Comparison of ENCODE assay signal across 8 cellular contexts in the genomic region with DNA sequence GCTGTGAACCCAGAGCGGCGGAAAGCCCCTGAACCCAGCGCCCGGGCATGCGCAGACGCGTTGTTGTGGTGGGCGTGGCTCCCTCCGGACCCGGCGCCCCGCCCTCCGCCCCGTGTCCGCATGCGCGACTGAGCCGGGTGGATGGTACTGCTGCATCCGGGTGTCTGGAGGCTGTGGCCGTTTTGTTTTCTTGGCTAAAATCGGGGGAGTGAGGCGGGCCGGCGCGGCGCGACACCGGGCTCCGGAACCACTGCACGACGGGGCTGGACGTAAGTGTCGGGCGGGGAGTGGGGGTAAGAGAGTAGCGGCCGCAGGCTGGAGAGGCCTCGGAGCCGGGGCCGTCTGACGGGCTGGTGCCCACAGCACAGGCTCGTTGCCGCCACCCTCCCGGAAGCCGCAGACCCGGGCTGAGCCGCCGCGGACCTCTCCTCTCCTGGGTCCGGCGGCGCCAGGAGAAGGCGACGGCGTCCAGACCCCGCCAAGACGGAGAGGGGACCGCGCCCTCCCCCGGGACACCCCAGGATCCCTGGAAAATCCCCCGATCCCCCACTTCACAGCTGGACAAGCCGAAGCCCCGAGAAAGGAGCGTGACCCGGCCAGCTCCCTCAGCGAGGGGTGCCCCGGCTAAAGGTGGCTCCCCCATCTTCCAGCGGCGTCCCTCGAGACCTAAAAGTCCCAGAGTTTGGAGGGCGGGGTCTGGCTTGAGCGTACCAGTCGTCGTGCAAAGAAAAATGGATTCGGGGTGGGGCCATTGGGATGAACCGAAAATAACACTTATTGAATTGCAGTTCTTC. TPM values are rescaled to one million over a fixed set of nuclear protein-coding genes. Genes with fewer than 3 reads are reported as not detected.
DNase-seq lines count a peak whose midpoint lies in the region; ATAC-seq and TF ChIP-seq lines count a peak whose summit lies in the region.

A gene (plus strand): TSS at position 147 of the 794 bp plus-strand sequence. CDS start 2,153 bp downstream, outside the sequence.

- TF ChIP-seq CTCF in IMR-90 (conservative IDR thresholded peaks at IDR 0.05; ENCODE audit: low read depth, low read length) (no peak), PC-9 (conservative IDR thresholded peaks at IDR 0.05) (no peak), epithelial cell of proximal tubule (conservative IDR thresholded peaks at IDR 0.05; ENCODE audit: low read depth, low read length) (no peak)

- ATAC-seq in GM21528 (IDR thresholded peaks at IDR 0.05; ENCODE audit: low FRiP score, unreplicated experiment), result peak; percentile 78
- peak; percentile 86 for ATAC-seq in IMR-90 (ENCODE audit: low read depth)

- no peaks in the 10 kb centered on the region for H3K27me3 Mint-ChIP-seq in activated T-cell treated with anti-CD3 and anti-CD28 coated beads, Interleukin-2, amount 50 U/mL, for 24 hours

- peak within 1 kb of the TSS; percentile 57 for H4K5ac ChIP-seq in IMR-90 (ENCODE audit: low read depth, low read length)

- POLR2A ChIA-PET in IMR-90 (lab: Charles Lee; ENCODE audit: unreplicated experiment), result no interaction called here
- POLR2A ChIA-PET in PC-9 (lab: Charles Lee; ENCODE audit: unreplicated experiment), result no interaction called here

- H3K9me1 ChIP-seq in IMR-90 (ENCODE audit: insufficient read depth, low read length), result no peaks in the 10 kb centered on the region

- H2BK20ac ChIP-seq in IMR-90 (ENCODE audit: low read depth, low read length), result no peak within 1 kb of the TSS

- peak within 1 kb of the TSS; percentile 92 for H2BK5ac ChIP-seq in IMR-90 (ENCODE audit: low read depth, low read length, poor library complexity, severe bottlenecking)

- H3K27me3 ChIP-seq in IMR-90 (ENCODE audit: control insufficient read depth, insufficient read depth, low read length) (no peaks in the 10 kb centered on the region), PC-9 (ENCODE audit: insufficient read depth, low read depth) (no peaks in the 10 kb centered on the region), mucosa of rectum (ENCODE audit: control insufficient read depth in 2 of 2, insufficient read depth in 2 of 2, low read length in 2 of 2) (no peaks in the 10 kb centered on the region)

- peak within 1 kb of the TSS; percentile 74 for H3K18ac ChIP-seq in IMR-90 (ENCODE audit: low read depth, low read length)

- H3K9me3 ChIP-seq in IMR-90 (ENCODE audit: control insufficient read depth, insufficient read depth, low read length), result no peaks in the 10 kb centered on the region
- no peaks in the 10 kb centered on the region for H3K9me3 ChIP-seq in PC-9 (ENCODE audit: insufficient read depth, low read depth)
- no peaks in the 10 kb centered on the region for H3K9me3 ChIP-seq in mucosa of rectum (ENCODE audit: control insufficient read depth in 2 of 2, low read length in 2 of 2)

- H2AK9ac ChIP-seq in IMR-90 (replicated peaks; ENCODE audit: low read depth, low read length, poor library complexity), result peak within 1 kb of the TSS; percentile 93

- peak within 1 kb of the TSS; percentile 97 for H3K4me2 ChIP-seq in IMR-90 (ENCODE audit: low read depth, low read length)
- H3K4me2 ChIP-seq in PC-9, result peak within 1 kb of the TSS; percentile 98

- H4K20me1 ChIP-seq in IMR-90 (ENCODE audit: insufficient read depth, low read length) (peaks cover 11% of the 10 kb centered on the region; the same call in 1 of the 2 replicates), PC-9 (ENCODE audit: insufficient read depth) (peaks cover 6% of the 10 kb centered on the region; the same call in 1 of the 2 replicates)

- H3F3A ChIP-seq in PC-9 (ENCODE audit: insufficient read depth, low read depth), result no peaks in the 10 kb centered on the region; the same call in 1 of the 2 replicates

- H2BK120ac ChIP-seq in IMR-90 (ENCODE audit: low read depth, low read length), result no peak within 1 kb of the TSS

- peak within 1 kb of the TSS; percentile 90 for H3K9ac ChIP-seq in IMR-90 (ENCODE audit: low read depth, low read length)
- peak within 1 kb of the TSS; percentile 91 to 95 for H3K9ac ChIP-seq in mucosa of rectum (ENCODE audit: low read depth in 1 of 2, low read length in 2 of 2)

- H3K9me3 Mint-ChIP-seq in activated T-cell treated with anti-CD3 and anti-CD28 coated beads, Interleukin-2, amount 50 U/mL, for 24 hours, result no peaks in the 10 kb centered on the region

- H3K36me3 Mint-ChIP-seq in activated T-cell treated with anti-CD3 and anti-CD28 coated beads, Interleukin-2, amount 50 U/mL, for 24 hours (ENCODE audit: low read depth), result peaks cover 51% of the 10 kb centered on the region

- peak within 1 kb of the TSS; percentile 39; the same call in 1 of the 2 replicates for H3K23ac ChIP-seq in IMR-90 (ENCODE audit: low read depth, low read length)

- H3K27ac ChIP-seq in IMR-90 (ENCODE audit: insufficient read depth, low read length) (peak within 1 kb of the TSS; percentile 95), PC-9 (peak within 1 kb of the TSS; percentile 67), mucosa of rectum (ENCODE audit: low read depth in 2 of 2, low read length in 2 of 2) (peak within 1 kb of the TSS; percentile 97 to 98)

- no peak within 1 kb of the TSS; the same call in 2 of the 3 replicates for H2BK15ac ChIP-seq in IMR-90 (ENCODE audit: low read depth, low read length)

- H3K9me2 ChIP-seq in PC-9 (ENCODE audit: insufficient read depth), result no peaks in the 10 kb centered on the region

- in situ Hi-C loops in IMR-90 (cut with MboI; ENCODE audit: low sequenced_read_pairs), result no loop called here

- peaks cover 41% of the 10 kb centered on the region for H3K79me2 ChIP-seq in PC-9 (ENCODE audit: low read depth)

- TSS peak; percentile 29 for BruUV-seq in IMR-90 (replicated peaks; lab: Mats Ljungman, UMichigan)
- BruUV-seq in PC-9 (replicated peaks; lab: Mats Ljungman, UMichigan), result TSS peak; percentile 68

- peak within 1 kb of the TSS in 1 of 2 experiments; percentile 88; a peak in 2 of 4 replicates for H4K8ac ChIP-seq in IMR-90 (ENCODE audit: low read depth in 2 of 2, low read length in 2 of 2)

- WGBS in IMR-90 (ENCODE audit: extremely low coverage in 2 of 2, insufficient read length in 1 of 2), 2 experiments, result 0% methylated on average over 17 of the region's 75 CpGs; no CpG with 5 or more reads in 1 of the 2 experiments

- H3K79me1 ChIP-seq in IMR-90 (ENCODE audit: low read depth in 1 of 2, low read length in 2 of 2), result peaks cover 8 to 14% of the 10 kb centered on the region in 2 experiments

- peaks cover 43% of the 10 kb centered on the region for H3K4me1 Mint-ChIP-seq in activated T-cell treated with anti-CD3 and anti-CD28 coated beads, Interleukin-2, amount 50 U/mL, for 24 hours (ENCODE audit: low read depth)

- peak within 1 kb of the TSS; percentile 85; the same call in 1 of the 2 replicates for H3K14ac ChIP-seq in IMR-90 (replicated peaks; ENCODE audit: low read depth, low read length)

- CTCF ChIA-PET in IMR-90 (lab: Yijun Ruan, JAX) (no interaction called here), PC-9 (lab: Charles Lee) (interaction anchor here (0.6 kb wide), 1 partner anchor 104 kb away, joined by 3 read pairs; no protein-coding TSS in a partner anchor)

- H3K4me3 ChIP-seq in IMR-90 (ENCODE audit: insufficient read depth, low read depth, low read length), result peak within 1 kb of the TSS; percentile 96
- H3K4me3 ChIP-seq in PC-9, result peak within 1 kb of the TSS; percentile 78
- H3K4me3 ChIP-seq in epithelial cell of proximal tubule (ENCODE audit: low read depth, low read length), result peak within 1 kb of the TSS; percentile 91
- peak within 1 kb of the TSS; percentile 82 to 92 for H3K4me3 ChIP-seq in mucosa of rectum (ENCODE audit: low read length in 2 of 2)

- intact Hi-C loops in IMR-90 (cut with micrococcal nuclease), result no loop called here
- intact Hi-C loops in PC-9 (cut with micrococcal nuclease; ENCODE audit: unreplicated experiment), result no loop called here

- dilution Hi-C loops in IMR-90 (cut with HindIII; ENCODE audit: low sequenced_read_pairs, unreplicated experiment), result no loop called here

- H3K4me1 ChIP-seq in IMR-90 (ENCODE audit: control insufficient read depth, insufficient read depth, low read length) (0 out of 2 replicates have a peak, but pooled peaks cover 2% of the 10 kb centered on the region), PC-9 (replicated peaks; ENCODE audit: insufficient read depth) (peaks cover 17% of the 10 kb centered on the region), mucosa of rectum (ENCODE audit: control insufficient read depth in 2 of 2, insufficient read depth in 2 of 2, low read length in 2 of 2) (peaks cover 6 to 7% of the 10 kb centered on the region in 2 donors)

- H3K56ac ChIP-seq in IMR-90 (ENCODE audit: extremely low read depth, insufficient read depth, low read length), result 0 out of 2 replicates have a peak within 1 kb of the TSS, but pooled peaks have one; percentile 22

- H3K27ac Mint-ChIP-seq in activated T-cell treated with anti-CD3 and anti-CD28 coated beads, Interleukin-2, amount 50 U/mL, for 24 hours, result peak within 1 kb of the TSS; percentile 96

- peak; percentile 63 for TF ChIP-seq POLR2A in IMR-90 (IDR thresholded peaks at IDR 0.05; ENCODE audit: low read depth, low read length)

- TF ChIP-seq RAD21 in IMR-90 (IDR thresholded peaks at IDR 0.05; ENCODE audit: low read length), result no peak

- H3K4ac ChIP-seq in IMR-90 (ENCODE audit: low read depth, low read length), result peak within 1 kb of the TSS; percentile 84

- peak within 1 kb of the TSS; percentile 95 for H3K4me3 Mint-ChIP-seq in activated T-cell treated with anti-CD3 and anti-CD28 coated beads, Interleukin-2, amount 50 U/mL, for 24 hours

- H3K36me3 ChIP-seq in IMR-90 (ENCODE audit: control insufficient read depth, insufficient read depth, low read length) (peaks cover under 1% of the 10 kb centered on the region), PC-9 (ENCODE audit: low read depth) (no peaks in the 10 kb centered on the region), mucosa of rectum (ENCODE audit: control insufficient read depth in 2 of 2, insufficient read depth in 2 of 2, low read length in 2 of 2) (peaks cover 6 to 9% of the 10 kb centered on the region in 2 donors)

- peak within 1 kb of the TSS; percentile 10; the same call in 1 of the 2 replicates for H2AK5ac ChIP-seq in IMR-90 (ENCODE audit: low read depth, low read length)

- DNase-seq in DMS153 (lab: John Stamatoyannopoulos, UW) (peak; percentile 72), IMR-90 (peak; percentile 79), PC-9 (peak; percentile 60 to 88), epithelial cell of proximal tubule (ENCODE audit: low read depth) (no peak)
- peak; percentile 97 for DNase-seq in activated T-cell treated with anti-CD3 and anti-CD28 coated beads, Interleukin-2, amount 50 U/mL, for 24 hours
- peak; percentile 78 to 82 for DNase-seq in stimulated activated CD8-positive, alpha-beta memory T cell treated with anti-CD3 and anti-CD28 coated beads, Interleukin-7, amount 100 ng/mL, for 1 hour (ENCODE audit: low read depth in 2 of 2)

- peak within 1 kb of the TSS; percentile 77 for H4K91ac ChIP-seq in IMR-90 (ENCODE audit: insufficient read depth, low read depth, low read length)

- peak within 1 kb of the TSS; percentile 97 for H2AFZ ChIP-seq in IMR-90 (replicated peaks; ENCODE audit: low read length, poor library complexity)
- peak within 1 kb of the TSS; percentile 82 for H2AFZ ChIP-seq in PC-9

RNA-seq across cellular contexts. Expression of the gene that starts here (rescaled TPM):
- total RNA-seq in IMR-90 (2012; rRNA removed), result 48.4 and 101 TPM in 2 replicates
- polyA plus RNA-seq in IMR-90 (2012; rRNA removed), result 54.6 and 63.9 TPM in 2 replicates
- polyA plus RNA-seq in IMR-90 (2012; cell fraction: cytosol; rRNA removed), result 23.0 and 27.0 TPM in 2 replicates
- polyA plus RNA-seq in IMR-90 (2012; cell fraction: nucleus; rRNA removed; ENCODE audit: low replicate concordance), result 4.7 and 22.7 TPM in 2 replicates
- 59.4 and 81.9 TPM in 2 replicates for total RNA-seq in PC-9 (2021)
- total RNA-seq in epithelial cell of proximal tubule, result 95.2 and 154 TPM in 2 replicates
